In the genomic region with DNA sequence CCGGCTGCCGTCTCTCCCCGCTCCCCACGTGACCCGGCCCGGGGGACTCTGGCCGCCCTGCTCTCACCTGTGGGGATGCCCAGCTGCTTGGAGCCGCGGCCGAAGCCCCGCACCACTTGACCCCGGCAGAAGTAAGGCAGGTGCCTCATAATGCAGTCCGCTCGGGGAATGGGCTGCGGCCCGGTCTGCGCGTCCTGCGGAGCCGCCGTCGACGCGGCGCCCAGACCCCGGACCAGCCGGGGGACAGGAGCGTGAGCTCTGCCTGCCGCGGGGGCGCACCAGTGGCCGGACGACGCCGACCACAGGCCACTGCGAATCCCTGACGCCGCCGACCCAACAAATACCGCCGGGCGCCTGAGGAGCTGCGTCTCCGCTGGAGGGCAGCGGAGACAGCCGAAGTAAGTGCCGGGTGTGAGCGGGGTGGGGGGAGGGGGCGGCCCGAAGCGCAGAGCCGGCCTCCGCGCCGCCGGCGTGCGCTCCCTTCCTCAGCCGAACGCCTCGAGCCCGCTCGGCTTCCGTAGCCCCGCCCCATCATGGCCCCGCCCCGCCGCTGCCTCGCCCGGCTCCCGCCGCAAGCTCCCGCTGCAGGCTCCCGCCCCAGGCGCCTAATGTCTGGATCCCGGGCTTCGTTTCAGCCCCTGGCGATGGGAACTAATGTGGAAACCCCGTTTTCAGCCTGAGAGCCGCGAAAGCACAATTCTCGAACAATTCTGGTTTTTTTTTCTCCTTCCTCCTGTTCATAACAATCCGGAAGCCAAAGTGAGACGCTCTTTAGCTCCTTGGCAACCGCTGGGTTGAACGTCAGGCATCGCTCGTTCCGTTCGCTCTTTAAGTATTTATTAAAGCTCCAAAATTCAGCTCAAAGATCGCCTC, we compare ENCODE assay signal across 8 cellular contexts. TPM values are rescaled to one million over a fixed set of nuclear protein-coding genes. Genes with fewer than 3 reads are reported as not detected.
DNase-seq lines count a peak whose midpoint lies in the region; ATAC-seq and TF ChIP-seq lines count a peak whose summit lies in the region.

TSS of gene RFK (minus strand) at position 404 of the 873 bp plus-strand sequence. CDS start at position 149, 255 bp downstream.

- no peaks in the 10 kb centered on the region for H3K36me3 ChIP-seq in colonic mucosa

- TF ChIP-seq CTCF in colonic mucosa (IDR thresholded peaks at IDR 0.05) = peak; percentile 27

- H3K4me1 ChIP-seq in colonic mucosa = peaks cover 3% of the 10 kb centered on the region

- DNase-seq in Ammon's horn (ENCODE audit: low spot score) = peak; percentile 94
- DNase-seq in NCI-H446 treated with DMSO at 0.1 percent for 48 hours (lab: John Stamatoyannopoulos, UW) = peak; percentile 59
- peak; percentile 95 for DNase-seq in activated CD4-positive, alpha-beta T cell treated with anti-CD3 and anti-CD28 coated beads for 48 hours
- peak; percentile 96 for DNase-seq in colonic mucosa
- DNase-seq in left colon = peak; percentile 93 to 94
- DNase-seq in stimulated activated CD4-positive, alpha-beta T cell treated with anti-CD3 and anti-CD28 coated beads, Interleukin-2, amount 100 ng/mL, for 24 hours = peak; percentile 95 to 96

- no peaks in the 10 kb centered on the region for H3K9me3 ChIP-seq in colonic mucosa

- peak within 1 kb of the TSS; percentile 92 for H3K27ac ChIP-seq in colonic mucosa

- peak within 1 kb of the TSS; percentile 78 for H3K4me3 ChIP-seq in colonic mucosa

- no peaks in the 10 kb centered on the region for H3K27me3 ChIP-seq in colonic mucosa

- H3K9ac ChIP-seq in colonic mucosa (ENCODE audit: low read depth in 2 of 2, low read length in 2 of 2) = peak within 1 kb of the TSS; percentile 79 to 98

- ATAC-seq in GM19025 (IDR thresholded peaks at IDR 0.05; ENCODE audit: low read depth, unreplicated experiment) (peak; percentile 58), HG03342 (IDR thresholded peaks at IDR 0.05; ENCODE audit: unreplicated experiment) (peak; percentile 69), left colon (peak; percentile 89)

- intact Hi-C loops in colonic mucosa (cut with DNase I) (no loop called here), left colon (cut with DNase I, micrococcal nuclease) (no loop called here)

RNA-seq across cellular contexts. Expression of gene RFK, which starts in this region (rescaled TPM):
- 10 to 100 TPM; 28.1 to 59.4 TPM for total RNA-seq in colonic mucosa
- total RNA-seq in left colon = 10 to 100 TPM; 52.3 to 90.8 TPM

Comparison
In these comparisons a context has a peak if more than half of its experiments do, and no peak if none do; other contexts are left out.
1. Peak in every context shown above with its lines: DNase-seq, ATAC-seq, H3K4me3 ChIP-seq and H3K27ac ChIP-seq.